Comparison of ENCODE assay signal across 8 cellular contexts in genomic region chr19:8367327-8368001, GRCh38. TPM values are rescaled to one million over a fixed set of nuclear protein-coding genes. Genes with fewer than 3 reads are reported as not detected.
DNase-seq lines count a peak whose midpoint lies in the region; ATAC-seq and TF ChIP-seq lines count a peak whose summit lies in the region.

No MANE protein-coding gene starts in this region.

- H3K9me3 ChIP-seq in AG04450 (ENCODE audit: control insufficient read depth, insufficient read depth, low read length) (peaks cover 5% of the 10 kb centered on the region; the same call in 1 of the 2 replicates), right atrium auricular region (no peaks in the 10 kb centered on the region)

- DNase-seq in AG04450 (ENCODE audit: low read depth, low spot score) (peak; percentile 96), HuH-7.5 (ENCODE audit: low spot score) (peak; percentile 63), anterior cingulate cortex (lab: John Stamatoyannopoulos, UW) (peak in 57 of 58 donors; percentile 8 to 91 (median 71)), right atrium auricular region (ENCODE audit: low spot score) (peak; percentile 95), renal cortical epithelial cell (ENCODE audit: low read depth) (peak; percentile 90), HPDE6-E6E7 (ENCODE audit: extremely low spot score) (no peak)

- H3K4me1 ChIP-seq in right atrium auricular region = peaks cover 0 to 69% of the 10 kb centered on the region in 2 donors

- CTCF ChIA-PET in AG04450 (lab: Charles Lee) = interaction anchor here (1.5 to 2.3 kb wide), 2 partner anchors 14 to 19 kb away, joined by 6 to 17 read pairs; no protein-coding TSS in a partner anchor

- H3K27me3 ChIP-seq in AG04450 (ENCODE audit: control insufficient read depth, insufficient read depth, low read length) = peaks cover 3% of the 10 kb centered on the region
- H3K27me3 ChIP-seq in right atrium auricular region = no peaks in the 10 kb centered on the region

- H3K4me3 ChIP-seq in AG04450 (ENCODE audit: low read depth, low read length) (peak overlapping the region; percentile 37), right atrium auricular region (peak overlapping the region; percentile 35 to 94)

- TF ChIP-seq CTCF in AG04450 (IDR thresholded peaks at IDR 0.05; ENCODE audit: low read depth, low read length) (no peak), right atrium auricular region (IDR thresholded peaks at IDR 0.05) (no peak)

- no peak for ATAC-seq in activated CD4-positive, CD25-positive, alpha-beta regulatory T cell treated with anti-CD3 and anti-CD28 coated beads, Interleukin-2, amount 50 U/mL, for 24 hours
- no peak for ATAC-seq in GM18861 (IDR thresholded peaks at IDR 0.05; ENCODE audit: unreplicated experiment)

- peaks cover 61% of the 10 kb centered on the region for H3K36me3 ChIP-seq in right atrium auricular region

- H3K27ac ChIP-seq in AG04450 (ENCODE audit: low read depth, low read length) (peak overlapping the region; percentile 52), right atrium auricular region (peak overlapping the region; percentile 64 to 98)

- POLR2A ChIA-PET in AG04450 (lab: Yijun Ruan, JAX) = interaction anchor here (0.6 to 1.9 kb wide), 7 partner anchors 12 to 130 kb away, joined by 3 to 18 read pairs (median 7); partner anchors contain the start of gene RAB11B

RNA-seq across cellular contexts. Expression of gene ANGPTL4, which starts 3.5 kb away (rescaled TPM):
- 1.3 and 1.7 TPM in 2 replicates for polyA plus RNA-seq in AG04450 (2011; rRNA removed)
- polyA minus RNA-seq in AG04450 (2011; rRNA and poly(A)+ RNA removed) = 0.43 and 0.83 TPM in 2 replicates
- total RNA-seq in right atrium auricular region = 10 to 100 TPM; 32.6 to 69.1 TPM
- total RNA-seq in renal cortical epithelial cell = 17.2 and 34.9 TPM in 2 replicates

RNA-seq across cellular contexts. Expression of gene RAB11B, which starts 22.7 kb away (rescaled TPM):
- polyA plus RNA-seq in AG04450 (2011; rRNA removed) = 25.3 and 37.6 TPM in 2 replicates
- 18.3 and 22.0 TPM in 2 replicates for polyA minus RNA-seq in AG04450 (2011; rRNA and poly(A)+ RNA removed)
- 10 to 100 TPM; 51.0 to 66.0 TPM for total RNA-seq in right atrium auricular region
- total RNA-seq in renal cortical epithelial cell = 29.3 and 151 TPM in 2 replicates

RNA-seq across cellular contexts. Expression of gene KANK3, which starts 24.4 kb away (rescaled TPM):
- 0.07 TPM in 1 of 2 replicates, not detected in the other for polyA plus RNA-seq in AG04450 (2011; rRNA removed)
- polyA minus RNA-seq in AG04450 (2011; rRNA and poly(A)+ RNA removed) = not detected in 2 replicates
- total RNA-seq in right atrium auricular region (10 to 100 TPM; 12.8 to 18.4 TPM), renal cortical epithelial cell (0.45 and 1.0 TPM in 2 replicates)

RNA-seq across cellular contexts. Expression of gene MARCHF2, which starts 45.6 kb away (rescaled TPM):
- polyA plus RNA-seq in AG04450 (2011; rRNA removed) = 14.7 and 20.0 TPM in 2 replicates
- polyA minus RNA-seq in AG04450 (2011; rRNA and poly(A)+ RNA removed) = 14.4 and 16.5 TPM in 2 replicates
- total RNA-seq in right atrium auricular region = 100 to 1,000 TPM; 222 to 270 TPM
- 74.8 and 186 TPM in 2 replicates for total RNA-seq in renal cortical epithelial cell

RNA-seq across cellular contexts. Expression of gene RPS28, which starts 46.2 kb away (rescaled TPM):
- 424 and 658 TPM in 2 replicates for polyA plus RNA-seq in AG04450 (2011; rRNA removed)
- 188 and 234 TPM in 2 replicates for polyA minus RNA-seq in AG04450 (2011; rRNA and poly(A)+ RNA removed)
- 100 to 1,000 TPM; 158 to 402 TPM for total RNA-seq in right atrium auricular region
- 140 and 177 TPM in 2 replicates for total RNA-seq in renal cortical epithelial cell
